In genomic region chr17:50542795-50543774, GRCh38 we compare ENCODE assay signal across 8 cellular contexts. TPM values are rescaled to one million over a fixed set of nuclear protein-coding genes. Genes with fewer than 3 reads are reported as not detected.
DNase-seq lines count a peak whose midpoint lies in the region; ATAC-seq, FAIRE-seq and TF ChIP-seq lines count a peak whose summit lies in the region.

No MANE protein-coding gene starts in this region.

- H3K27me3 Mint-ChIP-seq in IgD-negative memory B cell, result peaks cover 1% of the 10 kb centered on the region

- CTCF ChIA-PET in K562 (lab: Yijun Ruan, JAX; ENCODE audit: low intra/inter-chr PET ratio), result interaction anchor here (1.1 kb wide), 1 partner anchor 139 kb away, joined by 3 read pairs; no protein-coding TSS in a partner anchor

- FAIRE-seq in K562 (lab: Jason Lieb, UNC) (no peak), D721Med (lab: Jason Lieb, UNC) (no peak)

- in situ Hi-C loops in K562 (cut with MboI), result loop anchor here (10.0 kb wide), 1 partner anchor 412 kb away; no protein-coding TSS in a partner anchor

- no peaks in the 10 kb centered on the region for H3K9me1 ChIP-seq in K562 (ENCODE audit: control insufficient read depth, insufficient read depth, low read length)

- no TSS peak for BruUV-seq in K562 (replicated peaks; lab: Mats Ljungman, UMichigan)

- H3K4me1 Mint-ChIP-seq in IgD-negative memory B cell, result peaks cover 13 to 18% (median 13%) of the 10 kb centered on the region in 3 donors

- WGBS in K562 (ENCODE audit: insufficient coverage, low coverage, missing lambda C conversion rate), result 72% methylated on average over 16 of the region's 16 CpGs
- WGBS in mesodermal cell (ENCODE audit: insufficient coverage in 2 of 2), 2 experiments, result 83 to 88% methylated on average over 11 to 14 of the region's 16 CpGs

- H3K4me2 ChIP-seq in BLaER1 (peak overlapping the region; percentile 96), K562 (ENCODE audit: insufficient read depth, low read length) (peak overlapping the region; percentile 96)

- no peak for ATAC-seq in K562

- H3K27me3 ChIP-seq in BLaER1 (no peaks in the 10 kb centered on the region), K562 (ENCODE audit: control insufficient read depth in 2 of 2, insufficient read depth in 2 of 2, low read length in 2 of 2) (no peaks in the 10 kb centered on the region)

- DNase-seq in K562 (ENCODE audit: extremely low read depth in 1 of 4, low spot score in 3 of 4), result no peak
- DNase-seq in stimulated activated CD4-positive, alpha-beta T cell treated with anti-CD3 and anti-CD28 coated beads, Interleukin-15, amount 100 ng/mL, for 24 hours, result no peak
- no peak for DNase-seq in cerebellum (ENCODE audit: low spot score)
- no peak for DNase-seq in D721Med (ENCODE audit: insufficient read length, low spot score)
- no peak for DNase-seq in NCI-H2107 (lab: John Stamatoyannopoulos, UW)

- H3K4me3 ChIP-seq in BLaER1, result peak overlapping the region; percentile 70
- 0 out of 2 replicates have a peak overlapping the region, but pooled peaks have one; percentile 41 for H3K4me3 ChIP-seq in K562
- peak overlapping the region; percentile 45 for H3K4me3 ChIP-seq in mesodermal cell (ENCODE audit: extremely low read depth, insufficient read depth, low read length, poor library complexity, severe bottlenecking)

- H3K9ac ChIP-seq in BLaER1 (peak overlapping the region; percentile 74), K562 (ENCODE audit: insufficient read depth in 1 of 2, low read depth in 2 of 2, low read length in 2 of 2) (peak overlapping the region in 1 of 2 experiments; percentile 78; a peak in 2 of 4 replicates)

- H3K36me3 Mint-ChIP-seq in IgD-negative memory B cell, result no peaks in the 10 kb centered on the region

- intact Hi-C loops in K562 (cut with micrococcal nuclease), result no loop called here

- peaks cover 0 to 1% (median 0%) of the 10 kb centered on the region in 3 donors for H3K9me3 Mint-ChIP-seq in IgD-negative memory B cell

- POLR2A ChIA-PET in K562 (lab: Yijun Ruan, JAX), result interaction anchor here (0.8 to 1.0 kb wide), 3 partner anchors 8 to 323 kb away, joined by 3 to 4 read pairs (median 3); partner anchors contain the start of gene TOB1

- H3K36me3 ChIP-seq in BLaER1 (no peaks in the 10 kb centered on the region), K562 (ENCODE audit: control insufficient read depth, insufficient read depth, low read length) (no peaks in the 10 kb centered on the region), mesodermal cell (ENCODE audit: control insufficient read depth, insufficient read depth, low read length) (no peaks in the 10 kb centered on the region)

- TF ChIP-seq POLR2A in K562 (conservative IDR thresholded peaks at IDR 0.05), result no peak

- TF ChIP-seq CTCF in K562 (IDR thresholded peaks at IDR 0.05 in 2 of 3, conservative IDR thresholded peaks at IDR 0.05 in 1 of 3; ENCODE audit: insufficient read depth in 2 of 3, low read depth in 1 of 3, low read length in 3 of 3), result no peak
- no peak for TF ChIP-seq CTCF in D721Med (IDR thresholded peaks at IDR 0.05; ENCODE audit: insufficient read depth, missing control alignments)

- H3K27ac ChIP-seq in BLaER1, result no peak overlapping the region
- H3K27ac ChIP-seq in K562 (ENCODE audit: extremely low read depth, low read depth, low read length), result no peak overlapping the region
- H3K27ac ChIP-seq in mesodermal cell (ENCODE audit: low read depth, low read length, severe bottlenecking), result peak overlapping the region; percentile 12

- no peaks in the 10 kb centered on the region for H3K79me2 ChIP-seq in K562 (ENCODE audit: control insufficient read depth, insufficient read depth, low read length)

- H3K4me1 ChIP-seq in BLaER1 (peaks cover 52% of the 10 kb centered on the region), K562 (replicated peaks in 1 of 2; ENCODE audit: control insufficient read depth in 2 of 2, insufficient read depth in 2 of 2, low read length in 2 of 2) (peaks cover 15 to 54% of the 10 kb centered on the region in 2 experiments; a peak in 4 of 5 replicates), mesodermal cell (ENCODE audit: control insufficient read depth, insufficient read depth, low read length, poor library complexity, severe bottlenecking) (peaks cover 12% of the 10 kb centered on the region)

- H3K4me3 Mint-ChIP-seq in IgD-negative memory B cell, result peak overlapping the region; percentile 81 to 95 (median 89)

- no peak for TF ChIP-seq RAD21 in K562 (CRISPR knock-in tag; conservative IDR thresholded peaks at IDR 0.05 in 1 of 2, IDR thresholded peaks at IDR 0.05 in 1 of 2)

- H4K20me1 ChIP-seq in BLaER1, result no peaks in the 10 kb centered on the region
- H4K20me1 ChIP-seq in K562 (replicated peaks; ENCODE audit: control insufficient read depth, insufficient read depth, low read length), result 0 out of 2 replicates have a peak, but pooled peaks cover 4% of the 10 kb centered on the region

- no peaks in the 10 kb centered on the region for H3K9me3 ChIP-seq in BLaER1
- H3K9me3 ChIP-seq in K562 (replicated peaks; ENCODE audit: control insufficient read depth, insufficient read depth, low read depth, low read length), result no peaks in the 10 kb centered on the region
- no peaks in the 10 kb centered on the region for H3K9me3 ChIP-seq in mesodermal cell (ENCODE audit: control insufficient read depth, low read length)

- peak overlapping the region; percentile 98 for H2AFZ ChIP-seq in K562 (ENCODE audit: low read depth, low read length)

- H3K27ac Mint-ChIP-seq in IgD-negative memory B cell, result peak overlapping the region; percentile 40 to 56 (median 43)

- no peak for TF ChIP-seq EP300 in K562 (IDR thresholded peaks at IDR 0.05; ENCODE audit: low read length)

RNA-seq across cellular contexts. Expression of gene SPATA20, which starts 3.9 kb away (rescaled TPM):
- polyA plus RNA-seq in IgD-negative memory B cell, result 12.8 TPM
- total RNA-seq in K562 (2011; cell fraction: chromatin; rRNA removed; ENCODE audit: low replicate concordance), result 6.5 and 16.4 TPM in 2 replicates
- total RNA-seq in K562 (2011; cell fraction: nucleolus; rRNA removed), result 10.9 and 11.0 TPM in 2 replicates
- total RNA-seq in K562 (2011; cell fraction: nucleoplasm; rRNA removed), result 5.4 and 7.9 TPM in 2 replicates
- total RNA-seq in K562 (2014; rRNA removed), result 1.0 and 2.6 TPM in 2 replicates
- 0.67 and 0.80 TPM in 2 replicates for total RNA-seq in K562 (2014; rRNA removed; fragmentation: Illumina TruSeq; extraction: Trizol)
- 1.8 and 2.1 TPM in 2 replicates for total RNA-seq in K562 (2015; rRNA removed; fragmentation: Illumina TruSeq; extraction: Trizol)
- 2.5 and 3.2 TPM in 2 replicates for total RNA-seq in K562 (2021)
- polyA plus RNA-seq in K562 (2011; rRNA removed), result 1.5 and 5.8 TPM in 2 replicates
- polyA plus RNA-seq in K562 (2011; cell fraction: cytosol; rRNA removed), result 1.6 and 2.9 TPM in 2 replicates
- 33.3 and 59.9 TPM in 2 replicates for polyA plus RNA-seq in K562 (2011; cell fraction: nucleus; rRNA removed)
- 2.7 and 9.9 TPM in 2 replicates for polyA plus RNA-seq in K562 (2012)
- 1.3 and 2.1 TPM in 2 replicates for polyA plus RNA-seq in K562 (2014; fragmentation: Illumina TruSeq; extraction: Trizol)
- polyA plus RNA-seq in K562 (2014; fragmentation: Nextera tagmentation; extraction: Ambion mirVana), result under 1 TPM; 0.08 to 0.13 TPM
- polyA plus RNA-seq in K562 (2014; rRNA removed), result 3.7 and 4.0 TPM in 2 replicates
- 1.6 and 1.8 TPM in 2 replicates for polyA minus RNA-seq in K562 (2011; rRNA and poly(A)+ RNA removed)
- 0.48 and 5.2 TPM in 2 replicates for polyA minus RNA-seq in K562 (2011; cell fraction: cytosol; rRNA and poly(A)+ RNA removed)
- 7.9 and 20.1 TPM in 2 replicates for polyA minus RNA-seq in K562 (2011; cell fraction: nucleus; rRNA and poly(A)+ RNA removed)
- 25.5 TPM for polyA plus RNA-seq in mesodermal cell (2013, experiment 1 of 2)
- polyA plus RNA-seq in mesodermal cell (2013, experiment 2 of 2), result 26.0 TPM
- total RNA-seq in cerebellum, result 15.6 TPM

RNA-seq across cellular contexts. Expression of gene EPN3, which starts 10.6 kb away (rescaled TPM):
- polyA plus RNA-seq in IgD-negative memory B cell (not detected), K562 (2011; rRNA removed) (not detected in 2 replicates), K562 (2014; fragmentation: Illumina TruSeq; extraction: Trizol) (not detected in 2 replicates), K562 (2014; fragmentation: Nextera tagmentation; extraction: Ambion mirVana) (not detected), K562 (2014; rRNA removed) (not detected in 2 replicates)
- total RNA-seq in K562 (2011; cell fraction: chromatin; rRNA removed; ENCODE audit: low replicate concordance), result 0.09 TPM in 1 of 2 replicates, not detected in the other
- 0.33 TPM in 1 of 2 replicates, not detected in the other for total RNA-seq in K562 (2011; cell fraction: nucleolus; rRNA removed)
- total RNA-seq in K562 (2011; cell fraction: nucleoplasm; rRNA removed), result not detected in 2 replicates
- total RNA-seq in K562 (2014; rRNA removed) (not detected in 2 replicates), K562 (2014; rRNA removed; fragmentation: Illumina TruSeq; extraction: Trizol) (not detected in 2 replicates), K562 (2015; rRNA removed; fragmentation: Illumina TruSeq; extraction: Trizol) (not detected in 2 replicates), K562 (2021) (0.16 TPM in 2 replicates), cerebellum (0.18 TPM)
- 0.01 TPM in 1 of 2 replicates, not detected in the other for polyA plus RNA-seq in K562 (2011; cell fraction: cytosol; rRNA removed)
- 0.04 and 0.07 TPM in 2 replicates for polyA plus RNA-seq in K562 (2011; cell fraction: nucleus; rRNA removed)
- polyA plus RNA-seq in K562 (2012), result not detected in 2 replicates
- polyA minus RNA-seq in K562 (2011; rRNA and poly(A)+ RNA removed), result 0.09 TPM in 1 of 2 replicates, not detected in the other
- not detected in 2 replicates for polyA minus RNA-seq in K562 (2011; cell fraction: cytosol; rRNA and poly(A)+ RNA removed)
- polyA minus RNA-seq in K562 (2011; cell fraction: nucleus; rRNA and poly(A)+ RNA removed), result 0.11 TPM in 1 of 2 replicates, not detected in the other
- polyA plus RNA-seq in mesodermal cell (2013, experiment 1 of 2), result not detected
- not detected for polyA plus RNA-seq in mesodermal cell (2013, experiment 2 of 2)

RNA-seq across cellular contexts. Expression of gene CACNA1G, which starts 17.4 kb away (rescaled TPM):
- polyA plus RNA-seq in IgD-negative memory B cell (not detected), K562 (2011; rRNA removed) (0.01 TPM in 1 of 2 replicates, not detected in the other), K562 (2014; fragmentation: Illumina TruSeq; extraction: Trizol) (not detected in 2 replicates), K562 (2014; fragmentation: Nextera tagmentation; extraction: Ambion mirVana) (not detected), K562 (2014; rRNA removed) (not detected in 2 replicates)
- total RNA-seq in K562 (2011; cell fraction: chromatin; rRNA removed; ENCODE audit: low replicate concordance), result 0.23 TPM in 2 replicates
- total RNA-seq in K562 (2011; cell fraction: nucleolus; rRNA removed), result not detected in 2 replicates
- not detected in 2 replicates for total RNA-seq in K562 (2011; cell fraction: nucleoplasm; rRNA removed)
- total RNA-seq in K562 (2014; rRNA removed) (not detected in 2 replicates), K562 (2014; rRNA removed; fragmentation: Illumina TruSeq; extraction: Trizol) (not detected in 2 replicates), K562 (2015; rRNA removed; fragmentation: Illumina TruSeq; extraction: Trizol) (not detected in 2 replicates), K562 (2021) (not detected in 2 replicates), cerebellum (32.8 TPM)
- polyA plus RNA-seq in K562 (2011; cell fraction: cytosol; rRNA removed), result 0.07 TPM in 1 of 2 replicates, not detected in the other
- 0.07 TPM in 2 replicates for polyA plus RNA-seq in K562 (2011; cell fraction: nucleus; rRNA removed)
- 0.06 TPM in 1 of 2 replicates, not detected in the other for polyA plus RNA-seq in K562 (2012)
- not detected in 2 replicates for polyA minus RNA-seq in K562 (2011; rRNA and poly(A)+ RNA removed)
- polyA minus RNA-seq in K562 (2011; cell fraction: cytosol; rRNA and poly(A)+ RNA removed), result not detected in 2 replicates
- not detected in 2 replicates for polyA minus RNA-seq in K562 (2011; cell fraction: nucleus; rRNA and poly(A)+ RNA removed)
- polyA plus RNA-seq in mesodermal cell (2013, experiment 1 of 2), result 3.4 TPM
- 2.1 TPM for polyA plus RNA-seq in mesodermal cell (2013, experiment 2 of 2)

RNA-seq across cellular contexts. Expression of gene MYCBPAP, which starts 34.8 kb away (rescaled TPM):
- polyA plus RNA-seq in IgD-negative memory B cell (1.3 TPM), K562 (2011; rRNA removed) (not detected in 2 replicates), K562 (2014; fragmentation: Illumina TruSeq; extraction: Trizol) (not detected in 2 replicates), K562 (2014; fragmentation: Nextera tagmentation; extraction: Ambion mirVana) (not detected), K562 (2014; rRNA removed) (not detected in 2 replicates)
- total RNA-seq in K562 (2011; cell fraction: chromatin; rRNA removed; ENCODE audit: low replicate concordance), result not detected in 2 replicates
- 0.50 TPM in 1 of 2 replicates, not detected in the other for total RNA-seq in K562 (2011; cell fraction: nucleolus; rRNA removed)
- 0.31 and 1.5 TPM in 2 replicates for total RNA-seq in K562 (2011; cell fraction: nucleoplasm; rRNA removed)
- total RNA-seq in K562 (2014; rRNA removed) (not detected in 2 replicates), K562 (2014; rRNA removed; fragmentation: Illumina TruSeq; extraction: Trizol) (not detected in 2 replicates), K562 (2015; rRNA removed; fragmentation: Illumina TruSeq; extraction: Trizol) (not detected in 2 replicates), K562 (2021) (not detected in 2 replicates), cerebellum (0.91 TPM)
- polyA plus RNA-seq in K562 (2011; cell fraction: cytosol; rRNA removed), result not detected in 2 replicates
- polyA plus RNA-seq in K562 (2011; cell fraction: nucleus; rRNA removed), result 0.07 TPM in 1 of 2 replicates, not detected in the other
- polyA plus RNA-seq in K562 (2012), result not detected in 2 replicates
- not detected in 2 replicates for polyA minus RNA-seq in K562 (2011; rRNA and poly(A)+ RNA removed)
- polyA minus RNA-seq in K562 (2011; cell fraction: cytosol; rRNA and poly(A)+ RNA removed), result not detected in 2 replicates
- not detected in 2 replicates for polyA minus RNA-seq in K562 (2011; cell fraction: nucleus; rRNA and poly(A)+ RNA removed)
- 0.81 TPM for polyA plus RNA-seq in mesodermal cell (2013, experiment 1 of 2)
- 1.5 TPM for polyA plus RNA-seq in mesodermal cell (2013, experiment 2 of 2)

Comparison
In these comparisons a context has a peak if more than half of its experiments do, and no peak if none do; other contexts are left out.
1. RNA of gene CACNA1G, which starts 17.4 kb away (total RNA-seq): 32.8 TPM in cerebellum (single experiment); 0.23 TPM in K562; every median in the first group is over 10 times any median in the second.
2. Peak in every context shown above with its lines, with median percentiles within 50 percentile points of each other: H3K4me3 ChIP-seq.